In the genomic region with DNA sequence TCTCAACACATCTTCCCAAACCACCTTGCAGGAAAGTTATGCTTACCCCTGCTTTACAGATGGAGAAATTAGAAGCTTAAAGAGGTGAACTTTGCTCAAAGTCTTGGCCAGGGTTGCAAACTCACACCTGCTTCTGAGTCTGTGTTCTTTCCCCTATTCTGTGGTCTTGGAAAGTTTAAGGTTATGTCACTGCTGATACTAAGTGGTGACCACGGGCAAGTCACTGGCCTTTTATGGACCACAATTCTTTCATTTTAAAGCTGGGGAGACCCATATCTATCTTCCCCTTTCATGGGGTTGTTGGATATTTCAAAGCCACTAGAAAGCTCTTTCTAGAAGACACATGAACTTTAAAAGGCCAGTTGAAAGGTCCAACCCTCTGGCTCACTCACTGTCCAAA, we compare ENCODE assay signal across 26 cellular contexts.
A peak's percentile ranks its signal among the peaks of the same experiment; 100 is the strongest.
DNase-seq lines count a peak whose midpoint lies in the region; ATAC-seq, FAIRE-seq and TF ChIP-seq lines count a peak whose summit lies in the region.
"Had no signal": no experiment of that assay in that cellular context is flagged by ENCODE, and none has a peak within 500 bp of the region (broad histone marks: within the 10 kb centered on the region; RNA-seq: fewer than 3 reads in every experiment).

No MANE protein-coding gene starts in this region.

- CTCF ChIA-PET in GM12878 (lab: Yijun Ruan, JAX) = no interaction called here

- H3K9me3 ChIP-seq in GM12878 (replicated peaks; ENCODE audit: control insufficient read depth, insufficient read depth, low read length) (no peaks in the 10 kb centered on the region), adrenal gland (replicated peaks in 1 of 3) (no peaks in the 10 kb centered on the region)
- H3K9me3 ChIP-seq: BE2C, BLaER1 had no signal

- POLR2A ChIA-PET in GM12878 (lab: Charles Lee) = no interaction called here

- TF ChIP-seq CTCF in GM12878 (IDR thresholded peaks at IDR 0.05 in 2 of 3, conservative IDR thresholded peaks at IDR 0.05 in 1 of 3; ENCODE audit: control insufficient read depth in 2 of 3, extremely low read depth in 1 of 3, insufficient read depth in 1 of 3, low read depth in 3 of 3, low read length in 3 of 3) (no peak), neural crest cell (conservative IDR thresholded peaks at IDR 0.05) (no peak), adrenal gland (IDR thresholded peaks at IDR 0.05) (no peak)

- WGBS in GM12878 (ENCODE audit: insufficient coverage, insufficient replicate concordance, low lambda C conversion rate, missing lambda C conversion rate) = 0% methylated on average over 1 of the region's 1 CpG
- 57 to 86% (median 81%) methylated on average over 1 of the region's 1 CpG for WGBS in adrenal gland, 4 donors

- SMC1A ChIA-PET in GM12878 (lab: Charles Lee; ENCODE audit: uncharacterized antibody, unreplicated experiment) = interaction anchor here (1.0 to 2.3 kb wide), 5 partner anchors 14 to 43 kb away, joined by 3 to 6 read pairs (median 5); no protein-coding TSS in a partner anchor

- peak; percentile 54 for ATAC-seq in GM12878
- peak; percentile 61 to 77 for ATAC-seq in stimulated activated naive B cell treated with anti-CD40 and anti-IgM and Interleukin-4, amounts not matched to agents 10 μg/mL and 1 μg/mL and 100 μg/mL, for 72 hours (replicated peaks)

- H3K27ac ChIP-seq in GM12878 (ENCODE audit: control insufficient read depth, insufficient read depth) (no peak overlapping the region), adrenal gland (no peak overlapping the region)
- H3K27ac ChIP-seq: BLaER1 had no signal

- H3K4me2 ChIP-seq in GM12878 (ENCODE audit: control insufficient read depth, insufficient read depth) = no peak overlapping the region
- H3K4me2 ChIP-seq: BLaER1 had no signal

- H3K79me2 ChIP-seq in GM12878 (ENCODE audit: control insufficient read depth, insufficient read depth, low read length) = no peaks in the 10 kb centered on the region

- H3K27me3 Mint-ChIP-seq in neural crest cell (ENCODE audit: low read depth) = no peaks in the 10 kb centered on the region
- peaks cover 28 to 37% of the 10 kb centered on the region in 2 donors for H3K27me3 Mint-ChIP-seq in stimulated activated naive B cell treated with anti-CD40 and anti-IgM and Interleukin-4, amounts not matched to agents 10 μg/mL and 1 μg/mL and 100 μg/mL, for 72 hours
- peaks cover 2% of the 10 kb centered on the region for H3K27me3 Mint-ChIP-seq in activated T-helper 2 cell treated with anti-CD3 and anti-CD28 coated beads, Interferon-gamma antibody, Interleukin-2, Interleukin-4, amounts not matched to agents 10 μg/mL and 5 μg/mL and 100 μg/mL, durations not matched to agents 14 hours and 24 hours and 36 hours (ENCODE audit: low read depth)
- H3K27me3 Mint-ChIP-seq: CD4-positive, CD25-positive, alpha-beta regulatory T cell had no signal

- TF ChIP-seq POLR2A in GM12878 (IDR thresholded peaks at IDR 0.05; ENCODE audit: low read depth, low read length) (no peak), adrenal gland (IDR thresholded peaks at IDR 0.05) (no peak)

- no peaks in the 10 kb centered on the region for H3K4me1 Mint-ChIP-seq in neural crest cell
- H3K4me1 Mint-ChIP-seq in stimulated activated naive B cell treated with anti-CD40 and anti-IgM and Interleukin-4, amounts not matched to agents 10 μg/mL and 1 μg/mL and 100 μg/mL, for 72 hours = peaks cover 5 to 24% of the 10 kb centered on the region in 2 donors
- H3K4me1 Mint-ChIP-seq in activated T-helper 2 cell treated with anti-CD3 and anti-CD28 coated beads, Interferon-gamma antibody, Interleukin-2, Interleukin-4, amounts not matched to agents 10 μg/mL and 5 μg/mL and 100 μg/mL, durations not matched to agents 14 hours and 24 hours and 36 hours (ENCODE audit: low read depth) = no peaks in the 10 kb centered on the region
- H3K4me1 Mint-ChIP-seq: CD4-positive, alpha-beta memory T cell; CD4-positive, CD25-positive, alpha-beta regulatory T cell; CD8-positive, alpha-beta memory T cell had no signal

- H3K9ac ChIP-seq in GM12878 (ENCODE audit: control insufficient read depth, insufficient read depth, low read length) = no peak overlapping the region
- H3K9ac ChIP-seq: BLaER1 had no signal

- DNase-seq in MV-4-11 (lab: John Stamatoyannopoulos, UW) (peak; percentile 9), GM12878 (ENCODE audit: low read depth, low spot score) (no peak), neural crest cell (ENCODE audit: low read depth, low spot score) (no peak), DMS53 (lab: John Stamatoyannopoulos, UW) (no peak), adrenal gland (no peak)
- DNase-seq in stimulated activated naive B cell treated with anti-CD40 and anti-IgM and Interleukin-4, amounts not matched to agents 10 μg/mL and 1 μg/mL and 100 μg/mL, for 72 hours = no peak
- no peak for DNase-seq in activated CD4-positive, alpha-beta T cell treated with anti-CD3 and anti-CD28 coated beads for 4 hours
- DNase-seq in activated T-helper 2 cell treated with anti-CD3 and anti-CD28 coated beads, Interferon-gamma antibody, Interleukin-2, Interleukin-4, amounts not matched to agents 10 μg/mL and 5 μg/mL and 100 μg/mL, durations not matched to agents 14 hours and 24 hours and 36 hours (ENCODE audit: low spot score) = no peak
- DNase-seq: 8988T; ACHN; BE2C; C1 segment of cervical spinal cord; CD4-positive, alpha-beta memory T cell; CD4-positive, CD25-positive, alpha-beta regulatory T cell; CD8-positive, alpha-beta memory T cell; COR-L47; DMS 273 treated with DMSO at 0.1 percent for 48 hours; DMS153; DMS79 treated with DMSO at 0.1 percent for 48 hours; GF-D8 had no signal

- no peaks in the 10 kb centered on the region for H3K9me3 Mint-ChIP-seq in neural crest cell
- no peaks in the 10 kb centered on the region for H3K9me3 Mint-ChIP-seq in stimulated activated naive B cell treated with anti-CD40 and anti-IgM and Interleukin-4, amounts not matched to agents 10 μg/mL and 1 μg/mL and 100 μg/mL, for 72 hours
- no peaks in the 10 kb centered on the region for H3K9me3 Mint-ChIP-seq in activated T-helper 2 cell treated with anti-CD3 and anti-CD28 coated beads, Interferon-gamma antibody, Interleukin-2, Interleukin-4, amounts not matched to agents 10 μg/mL and 5 μg/mL and 100 μg/mL, durations not matched to agents 14 hours and 24 hours and 36 hours
- H3K9me3 Mint-ChIP-seq: CD14-positive monocyte had no signal

- no TSS peak for BruUV-seq in GM12878 (replicated peaks; lab: Mats Ljungman, UMichigan)

- peak overlapping the region; percentile 70 for H3K27ac Mint-ChIP-seq in neural crest cell (ENCODE audit: unreplicated experiment)
- H3K27ac Mint-ChIP-seq in stimulated activated naive B cell treated with anti-CD40 and anti-IgM and Interleukin-4, amounts not matched to agents 10 μg/mL and 1 μg/mL and 100 μg/mL, for 72 hours = no peak overlapping the region
- H3K27ac Mint-ChIP-seq in activated T-helper 2 cell treated with anti-CD3 and anti-CD28 coated beads, Interferon-gamma antibody, Interleukin-2, Interleukin-4, amounts not matched to agents 10 μg/mL and 5 μg/mL and 100 μg/mL, durations not matched to agents 14 hours and 24 hours and 36 hours = no peak overlapping the region
- H3K27ac Mint-ChIP-seq: CD4-positive, alpha-beta memory T cell; CD4-positive, CD25-positive, alpha-beta regulatory T cell; CD8-positive, alpha-beta memory T cell had no signal

- H3K4me1 ChIP-seq in GM12878 (ENCODE audit: control insufficient read depth, insufficient read depth, low read length) (no peaks in the 10 kb centered on the region), adrenal gland (replicated peaks in 1 of 2) (no peaks in the 10 kb centered on the region)
- H3K4me1 ChIP-seq: BE2C had no signal

- no peaks in the 10 kb centered on the region for H3K36me3 Mint-ChIP-seq in neural crest cell (ENCODE audit: low read depth)
- no peaks in the 10 kb centered on the region for H3K36me3 Mint-ChIP-seq in stimulated activated naive B cell treated with anti-CD40 and anti-IgM and Interleukin-4, amounts not matched to agents 10 μg/mL and 1 μg/mL and 100 μg/mL, for 72 hours
- no peaks in the 10 kb centered on the region for H3K36me3 Mint-ChIP-seq in activated T-helper 2 cell treated with anti-CD3 and anti-CD28 coated beads, Interferon-gamma antibody, Interleukin-2, Interleukin-4, amounts not matched to agents 10 μg/mL and 5 μg/mL and 100 μg/mL, durations not matched to agents 14 hours and 24 hours and 36 hours (ENCODE audit: low read depth)
- H3K36me3 Mint-ChIP-seq: CD14-positive monocyte; CD4-positive, alpha-beta memory T cell; CD4-positive, CD25-positive, alpha-beta regulatory T cell had no signal

- TF ChIP-seq EP300 in GM12878 (IDR thresholded peaks at IDR 0.05; ENCODE audit: borderline replicate concordance in 1 of 2, control insufficient read depth in 1 of 2, low read depth in 2 of 2, low read length in 2 of 2) = no peak

- in situ Hi-C loops in GM12878 (cut with MboI) = no loop called here

- TF ChIP-seq RAD21 in GM12878 (IDR thresholded peaks at IDR 0.05; ENCODE audit: insufficient read depth, low read depth, low read length) = no peak

- no peak overlapping the region for H2AFZ ChIP-seq in GM12878 (ENCODE audit: control insufficient read depth, low read depth, low read length)

- no peaks in the 10 kb centered on the region for H3K36me3 ChIP-seq in GM12878 (ENCODE audit: control insufficient read depth in 2 of 2, insufficient read depth in 2 of 2, low read length in 1 of 2)
- no peaks in the 10 kb centered on the region for H3K36me3 ChIP-seq in adrenal gland (replicated peaks in 1 of 2)
- H3K36me3 ChIP-seq: BE2C, BLaER1 had no signal

- H3K4me3 ChIP-seq in GM12878 (no peak overlapping the region), adrenal gland (no peak overlapping the region)
- H3K4me3 ChIP-seq: BLaER1 had no signal

- H3K27me3 ChIP-seq in GM12878 (replicated peaks in 1 of 2; ENCODE audit: control insufficient read depth in 2 of 2, insufficient read depth in 2 of 2, low read length in 1 of 2) = peaks cover 0 to 2% of the 10 kb centered on the region in 2 experiments; a peak in 1 of 4 replicates
- H3K27me3 ChIP-seq in adrenal gland = no peaks in the 10 kb centered on the region
- H3K27me3 ChIP-seq: BE2C, BLaER1 had no signal

- H3K4me3 Mint-ChIP-seq in neural crest cell = no peak overlapping the region
- H3K4me3 Mint-ChIP-seq in stimulated activated naive B cell treated with anti-CD40 and anti-IgM and Interleukin-4, amounts not matched to agents 10 μg/mL and 1 μg/mL and 100 μg/mL, for 72 hours = no peak overlapping the region
- H3K4me3 Mint-ChIP-seq in activated T-helper 2 cell treated with anti-CD3 and anti-CD28 coated beads, Interferon-gamma antibody, Interleukin-2, Interleukin-4, amounts not matched to agents 10 μg/mL and 5 μg/mL and 100 μg/mL, durations not matched to agents 14 hours and 24 hours and 36 hours (ENCODE audit: low read depth) = no peak overlapping the region
- H3K4me3 Mint-ChIP-seq: CD14-positive monocyte; CD4-positive, alpha-beta memory T cell; CD4-positive, CD25-positive, alpha-beta regulatory T cell; CD8-positive, alpha-beta memory T cell had no signal

- FAIRE-seq in GM12878 (lab: Jason Lieb, UNC) = no peak
- FAIRE-seq: A204.1, G401.6, GM12891, GM19239 had no signal

- intact Hi-C loops in GM12878 (cut with micrococcal nuclease; ENCODE audit: unreplicated experiment) = no loop called here
- intact Hi-C loops in activated T-helper 2 cell treated with anti-CD3 and anti-CD28 coated beads, Interferon-gamma antibody, Interleukin-2, Interleukin-4, amounts not matched to agents 10 μg/mL and 5 μg/mL and 100 μg/mL, durations not matched to agents 14 hours and 24 hours and 36 hours (cut with micrococcal nuclease) = no loop called here
- intact Hi-C loops in adrenal gland (cut with DNase I) = no loop called here

- RAD21 ChIA-PET in GM12878 (lab: Charles Lee; ENCODE audit: unreplicated experiment) = interaction anchor here (1.1 to 1.2 kb wide), 2 partner anchors 43 to 167 kb away, joined by 3 read pairs; no protein-coding TSS in a partner anchor

- no peaks in the 10 kb centered on the region for H4K20me1 ChIP-seq in GM12878 (ENCODE audit: control insufficient read depth, insufficient read depth)
- H4K20me1 ChIP-seq: BLaER1 had no signal
